18 cellular contexts compared by ENCODE assay signal in genomic region chr1:116493484-116494350, GRCh38.
DNase-seq lines count a peak whose midpoint lies in the region; ATAC-seq and TF ChIP-seq lines count a peak whose summit lies in the region.
"Had no signal": no experiment of that assay in that cellular context is flagged by ENCODE, and none has a peak within 500 bp of the region (broad histone marks: within the 10 kb centered on the region; RNA-seq: fewer than 3 reads in every experiment).

No MANE protein-coding gene starts in this region.

- H3K9me3 Mint-ChIP-seq in WTC11, result no peaks in the 10 kb centered on the region
- no peaks in the 10 kb centered on the region for H3K9me3 Mint-ChIP-seq in progenitor cell of endocrine pancreas (ENCODE audit: low read depth)
- no peaks in the 10 kb centered on the region for H3K9me3 Mint-ChIP-seq in activated naive CD8-positive, alpha-beta T cell treated with anti-CD3 and anti-CD28 coated beads for 36 hours
- H3K9me3 Mint-ChIP-seq: activated CD8-positive, alpha-beta T cell treated with anti-CD3 and anti-CD28 coated beads for 36 hours; activated naive CD4-positive, alpha-beta T cell treated with anti-CD3 and anti-CD28 coated beads, Interleukin-2, amount 50 U/mL, for 24 hours; activated T-cell treated with anti-CD3 and anti-CD28 coated beads, Interleukin-2, amount 50 U/mL, for 24 hours; dendritic cell treated with granulocyte-macrophage colony-stimulating factor and Interleukin-4, amounts not matched to agents 40 ng/mL and 50 ng/mL, for 4 days; T-helper 1 cell treated with Interleukin-12 subunit alpha and Interleukin-12 subunit beta and Interleukin-4 antibody, amounts not matched to agents 30 μg/mL and 1 μg/mL, for 36 hours had no signal

- no peaks in the 10 kb centered on the region for H3K36me3 ChIP-seq in right lobe of liver
- H3K36me3 ChIP-seq: WERI-Rb-1 had no signal

- H3K27me3 Mint-ChIP-seq in WTC11 (ENCODE audit: low read depth), result no peaks in the 10 kb centered on the region
- H3K27me3 Mint-ChIP-seq in progenitor cell of endocrine pancreas, result no peaks in the 10 kb centered on the region
- no peaks in the 10 kb centered on the region for H3K27me3 Mint-ChIP-seq in activated naive CD8-positive, alpha-beta T cell treated with anti-CD3 and anti-CD28 coated beads for 36 hours
- H3K27me3 Mint-ChIP-seq: activated CD8-positive, alpha-beta T cell treated with anti-CD3 and anti-CD28 coated beads for 36 hours; activated naive CD4-positive, alpha-beta T cell treated with anti-CD3 and anti-CD28 coated beads, Interleukin-2, amount 50 U/mL, for 24 hours; activated T-cell treated with anti-CD3 and anti-CD28 coated beads, Interleukin-2, amount 50 U/mL, for 24 hours; dendritic cell treated with granulocyte-macrophage colony-stimulating factor and Interleukin-4, amounts not matched to agents 40 ng/mL and 50 ng/mL, for 4 days had no signal

- H3K4me3 Mint-ChIP-seq in WTC11, result no peak overlapping the region
- H3K4me3 Mint-ChIP-seq in progenitor cell of endocrine pancreas (ENCODE audit: low read depth), result no peak overlapping the region
- H3K4me3 Mint-ChIP-seq in activated naive CD8-positive, alpha-beta T cell treated with anti-CD3 and anti-CD28 coated beads for 36 hours, result no peak overlapping the region
- H3K4me3 Mint-ChIP-seq: activated CD8-positive, alpha-beta T cell treated with anti-CD3 and anti-CD28 coated beads for 36 hours; activated naive CD4-positive, alpha-beta T cell treated with anti-CD3 and anti-CD28 coated beads, Interleukin-2, amount 50 U/mL, for 24 hours; activated T-cell treated with anti-CD3 and anti-CD28 coated beads, Interleukin-2, amount 50 U/mL, for 24 hours; dendritic cell treated with granulocyte-macrophage colony-stimulating factor and Interleukin-4, amounts not matched to agents 40 ng/mL and 50 ng/mL, for 4 days; T-helper 1 cell treated with Interleukin-12 subunit alpha and Interleukin-12 subunit beta and Interleukin-4 antibody, amounts not matched to agents 30 μg/mL and 1 μg/mL, for 36 hours had no signal

- H3K36me3 Mint-ChIP-seq in WTC11 (no peaks in the 10 kb centered on the region), progenitor cell of endocrine pancreas (ENCODE audit: insufficient read depth) (no peaks in the 10 kb centered on the region)
- no peaks in the 10 kb centered on the region for H3K36me3 Mint-ChIP-seq in activated naive CD8-positive, alpha-beta T cell treated with anti-CD3 and anti-CD28 coated beads for 36 hours
- H3K36me3 Mint-ChIP-seq: activated naive CD4-positive, alpha-beta T cell treated with anti-CD3 and anti-CD28 coated beads, Interleukin-2, amount 50 U/mL, for 24 hours had no signal

- CTCF ChIA-PET in WTC11 (lab: Charles Lee), result interaction anchor here (0.6 to 4.9 kb wide), 4 partner anchors 8 to 355 kb away, joined by 3 to 32 read pairs (median 13); no protein-coding TSS in a partner anchor

- WGBS in right lobe of liver (ENCODE audit: insufficient coverage, low coverage, low lambda C conversion rate, missing lambda C conversion rate), result 73% methylated on average over 8 of the region's 29 CpGs

- no peaks in the 10 kb centered on the region for H3K27me3 ChIP-seq in right lobe of liver

- peak overlapping the region; percentile 12; the same call in 1 of the 2 replicates for H3K27ac Mint-ChIP-seq in WTC11
- H3K27ac Mint-ChIP-seq in progenitor cell of endocrine pancreas, result peak overlapping the region; percentile 87
- H3K27ac Mint-ChIP-seq in activated naive CD8-positive, alpha-beta T cell treated with anti-CD3 and anti-CD28 coated beads for 36 hours, result no peak overlapping the region
- H3K27ac Mint-ChIP-seq: activated CD8-positive, alpha-beta T cell treated with anti-CD3 and anti-CD28 coated beads for 36 hours; activated naive CD4-positive, alpha-beta T cell treated with anti-CD3 and anti-CD28 coated beads, Interleukin-2, amount 50 U/mL, for 24 hours; activated T-cell treated with anti-CD3 and anti-CD28 coated beads, Interleukin-2, amount 50 U/mL, for 24 hours; dendritic cell treated with granulocyte-macrophage colony-stimulating factor and Interleukin-4, amounts not matched to agents 40 ng/mL and 50 ng/mL, for 4 days; T-helper 1 cell treated with Interleukin-12 subunit alpha and Interleukin-12 subunit beta and Interleukin-4 antibody, amounts not matched to agents 30 μg/mL and 1 μg/mL, for 36 hours had no signal

- peak overlapping the region; percentile 42 to 85 (median 55) for H3K27ac ChIP-seq in right lobe of liver
- H3K27ac ChIP-seq: psoas muscle, WERI-Rb-1 had no signal

- POLR2A ChIA-PET in WTC11 (lab: Charles Lee), result no interaction called here

- no peak for TF ChIP-seq POLR2A in right lobe of liver (IDR thresholded peaks at IDR 0.05)

- DNase-seq in Kasumi-1 (lab: John Stamatoyannopoulos, UW) (peak; percentile 24 to 27), WTC11 (ENCODE audit: low spot score) (no peak), right lobe of liver (no peak), progenitor cell of endocrine pancreas (ENCODE audit: low spot score, unreplicated experiment) (no peak), AML-193 (lab: John Stamatoyannopoulos, UW) (no peak)
- no peak for DNase-seq in activated naive CD8-positive, alpha-beta T cell treated with anti-CD3 and anti-CD28 coated beads for 36 hours
- DNase-seq: activated CD8-positive, alpha-beta T cell treated with anti-CD3 and anti-CD28 coated beads for 36 hours; activated T-cell treated with anti-CD3 and anti-CD28 coated beads, Interleukin-2, amount 50 U/mL, for 24 hours; NCI-H187; NCI-H446; psoas muscle; stimulated activated CD8-positive, alpha-beta memory T cell treated with anti-CD3 and anti-CD28 coated beads, Interleukin-4, amount 100 ng/mL, for 48 hours; substantia nigra; WERI-Rb-1 had no signal

- ATAC-seq in WTC11, result no peak
- ATAC-seq in right lobe of liver, result no peak
- no peak for ATAC-seq in HG02798 (IDR thresholded peaks at IDR 0.05; ENCODE audit: poor library complexity, unreplicated experiment)
- ATAC-seq: activated CD8-positive, alpha-beta T cell treated with anti-CD3 and anti-CD28 coated beads for 36 hours; psoas muscle had no signal

- peaks cover 0 to 62% (median 22%) of the 10 kb centered on the region in 4 donors for H3K4me1 ChIP-seq in right lobe of liver

- peak overlapping the region; percentile 10 to 32 (median 29) for H3K4me3 ChIP-seq in right lobe of liver
- H3K4me3 ChIP-seq: psoas muscle had no signal

- intact Hi-C loops in right lobe of liver (cut with DNase I), result no loop called here

- TF ChIP-seq CTCF in WTC11 (IDR thresholded peaks at IDR 0.05), result no peak
- no peak for TF ChIP-seq CTCF in right lobe of liver (IDR thresholded peaks at IDR 0.05)
- no peak for TF ChIP-seq CTCF in progenitor cell of endocrine pancreas (IDR thresholded peaks at IDR 0.05; ENCODE audit: unreplicated experiment)

- peaks cover 29% of the 10 kb centered on the region for H3K4me1 Mint-ChIP-seq in WTC11
- H3K4me1 Mint-ChIP-seq in progenitor cell of endocrine pancreas (ENCODE audit: low read depth), result peaks cover 49% of the 10 kb centered on the region
- peaks cover 9% of the 10 kb centered on the region for H3K4me1 Mint-ChIP-seq in activated naive CD8-positive, alpha-beta T cell treated with anti-CD3 and anti-CD28 coated beads for 36 hours
- H3K4me1 Mint-ChIP-seq: activated naive CD4-positive, alpha-beta T cell treated with anti-CD3 and anti-CD28 coated beads, Interleukin-2, amount 50 U/mL, for 24 hours had no signal

- no peaks in the 10 kb centered on the region for H3K9me3 ChIP-seq in right lobe of liver
- H3K9me3 ChIP-seq: psoas muscle had no signal

TF ChIP-seq in WTC11, 78 proteins besides CTCF, POLR2A, EP300 and RAD21 (continues in another document):
- TF ChIP-seq NFATC4 (CRISPR knock-in tag; IDR thresholded peaks at IDR 0.05) (no peak), ZNF138 (CRISPR knock-in tag; conservative IDR thresholded peaks at IDR 0.05) (no peak), EMX1 (CRISPR knock-in tag; IDR thresholded peaks at IDR 0.05) (no peak), NFE2L1 (CRISPR knock-in tag; IDR thresholded peaks at IDR 0.05) (no peak), GRHL2 (CRISPR knock-in tag; IDR thresholded peaks at IDR 0.05; ENCODE audit: insufficient replicate concordance, severe bottlenecking) (no peak), E2F4 (CRISPR knock-in tag; IDR thresholded peaks at IDR 0.05; ENCODE audit: borderline replicate concordance, low read depth) (no peak)

Comparison
In these comparisons a context has a peak if more than half of its experiments do, and no peak if none do; other contexts are left out.
1. DNase-seq: peak in Kasumi-1 (2 of 2); none in WTC11 (single experiment), right lobe of liver (0 of 3), progenitor cell of endocrine pancreas (single experiment), activated naive CD8-positive, alpha-beta T cell treated with anti-CD3 and anti-CD28 coated beads for 36 hours (single experiment) and AML-193 (0 of 2).